8 cellular contexts compared by ENCODE assay signal in the genomic region with DNA sequence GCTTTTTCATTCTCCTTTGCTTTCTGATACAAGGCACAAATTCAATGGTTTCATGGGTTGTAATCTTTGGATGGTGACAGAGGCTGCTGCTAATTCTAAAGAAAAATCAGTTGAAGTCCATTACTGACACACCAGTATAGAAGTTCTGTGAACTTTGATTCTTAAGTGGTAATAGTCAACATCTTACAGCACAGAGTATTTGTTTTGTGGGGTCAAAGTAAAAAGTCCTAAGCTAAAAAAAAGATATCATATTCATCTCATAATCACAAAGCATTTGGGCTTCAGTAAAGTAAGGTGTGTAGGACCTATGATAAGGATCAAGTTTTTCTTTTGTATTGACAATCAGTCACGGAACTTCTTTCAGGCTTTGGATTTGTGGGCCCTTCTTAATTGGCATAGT. TPM values are rescaled to one million over a fixed set of nuclear protein-coding genes. Genes with fewer than 3 reads are reported as not detected.
DNase-seq lines count a peak whose midpoint lies in the region; ATAC-seq and TF ChIP-seq lines count a peak whose summit lies in the region.

No MANE protein-coding gene starts in this region.

- peaks cover 46 to 52% (median 51%) of the 10 kb centered on the region in 3 donors for H3K4me1 Mint-ChIP-seq in IgD-negative memory B cell
- H3K4me1 Mint-ChIP-seq in central memory CD8-positive, alpha-beta T cell = peaks cover 42% of the 10 kb centered on the region
- peaks cover 42 to 43% of the 10 kb centered on the region in 2 donors for H3K4me1 Mint-ChIP-seq in natural killer cell treated with Interleukin-12 subunit alpha and Interleukin-12 subunit beta and Interleukin-15 and Interleukin-18, amount 100 ng/mL, for 72 hours (ENCODE audit: low read depth in 2 of 2)

- DNase-seq in AG04450 (ENCODE audit: low read depth, low spot score) (no peak), NCI-H2196 treated with DMSO at 0.1 percent for 48 hours (lab: John Stamatoyannopoulos, UW; ENCODE audit: unreplicated experiment) (no peak)
- DNase-seq in central memory CD8-positive, alpha-beta T cell (ENCODE audit: low spot score in 2 of 2) = no peak
- no peak for DNase-seq in natural killer cell treated with Interleukin-12 subunit alpha and Interleukin-12 subunit beta and Interleukin-15 and Interleukin-18, amount 100 ng/mL, for 72 hours (ENCODE audit: low spot score)
- no peak for DNase-seq in stimulated activated CD4-positive, alpha-beta T cell treated with anti-CD3 and anti-CD28 coated beads, Interleukin-4, amount 100 ng/mL, for 24 hours
- no peak for DNase-seq in stimulated activated CD4-positive, alpha-beta T cell treated with anti-CD3 and anti-CD28 coated beads, Interleukin-2, amount 100 ng/mL, for 48 hours

- no peaks in the 10 kb centered on the region for H3K9me3 Mint-ChIP-seq in IgD-negative memory B cell
- H3K9me3 Mint-ChIP-seq in central memory CD8-positive, alpha-beta T cell = no peaks in the 10 kb centered on the region
- no peaks in the 10 kb centered on the region for H3K9me3 Mint-ChIP-seq in natural killer cell treated with Interleukin-12 subunit alpha and Interleukin-12 subunit beta and Interleukin-15 and Interleukin-18, amount 100 ng/mL, for 72 hours

- H3K4me3 ChIP-seq in AG04450 (ENCODE audit: low read depth, low read length) = peak overlapping the region; percentile 89; the same call in 1 of the 2 replicates

- peaks cover 4% of the 10 kb centered on the region for H3K36me3 Mint-ChIP-seq in IgD-negative memory B cell
- H3K36me3 Mint-ChIP-seq in central memory CD8-positive, alpha-beta T cell (ENCODE audit: insufficient read depth) = peaks cover 21% of the 10 kb centered on the region
- peaks cover 16% of the 10 kb centered on the region for H3K36me3 Mint-ChIP-seq in natural killer cell treated with Interleukin-12 subunit alpha and Interleukin-12 subunit beta and Interleukin-15 and Interleukin-18, amount 100 ng/mL, for 72 hours

- H3K27me3 Mint-ChIP-seq in IgD-negative memory B cell = no peaks in the 10 kb centered on the region
- H3K27me3 Mint-ChIP-seq in central memory CD8-positive, alpha-beta T cell = no peaks in the 10 kb centered on the region
- no peaks in the 10 kb centered on the region for H3K27me3 Mint-ChIP-seq in natural killer cell treated with Interleukin-12 subunit alpha and Interleukin-12 subunit beta and Interleukin-15 and Interleukin-18, amount 100 ng/mL, for 72 hours

- no peaks in the 10 kb centered on the region for H3K27me3 ChIP-seq in AG04450 (ENCODE audit: control insufficient read depth, insufficient read depth, low read length)

- no peaks in the 10 kb centered on the region for H3K9me3 ChIP-seq in AG04450 (ENCODE audit: control insufficient read depth, insufficient read depth, low read length)

- H3K27ac ChIP-seq in AG04450 (ENCODE audit: low read depth, low read length) = no peak overlapping the region

- no peak for TF ChIP-seq CTCF in AG04450 (IDR thresholded peaks at IDR 0.05; ENCODE audit: low read depth, low read length)

- peak overlapping the region; percentile 89 to 98 (median 94) for H3K4me3 Mint-ChIP-seq in IgD-negative memory B cell
- peak overlapping the region; percentile 91 for H3K4me3 Mint-ChIP-seq in central memory CD8-positive, alpha-beta T cell
- peak overlapping the region; percentile 91 for H3K4me3 Mint-ChIP-seq in natural killer cell treated with Interleukin-12 subunit alpha and Interleukin-12 subunit beta and Interleukin-15 and Interleukin-18, amount 100 ng/mL, for 72 hours

- POLR2A ChIA-PET in AG04450 (lab: Yijun Ruan, JAX) = interaction anchor here (2.3 kb wide), 1 partner anchor 131 kb away, joined by 16 read pairs; the partner anchor contains the start of gene ATP2C1

- ATAC-seq in central memory CD8-positive, alpha-beta T cell (replicated peaks; ENCODE audit: extremely low read depth, poor library complexity, severe bottlenecking) = no peak
- no peak for ATAC-seq in natural killer cell treated with Interleukin-12 subunit alpha and Interleukin-12 subunit beta and Interleukin-15 and Interleukin-18, amount 100 ng/mL, for 72 hours
- ATAC-seq in HG02870 (IDR thresholded peaks at IDR 0.05; ENCODE audit: unreplicated experiment) = no peak

- H3K27ac Mint-ChIP-seq in IgD-negative memory B cell = peak overlapping the region in 2 of 3 donors; percentile 92 to 99
- peak overlapping the region; percentile 98 for H3K27ac Mint-ChIP-seq in central memory CD8-positive, alpha-beta T cell (ENCODE audit: low read depth)
- peak overlapping the region; percentile 84 to 93 for H3K27ac Mint-ChIP-seq in natural killer cell treated with Interleukin-12 subunit alpha and Interleukin-12 subunit beta and Interleukin-15 and Interleukin-18, amount 100 ng/mL, for 72 hours

- CTCF ChIA-PET in AG04450 (lab: Charles Lee) = interaction anchor here (0.6 to 2.4 kb wide), 5 partner anchors 9 to 278 kb away, joined by 3 to 9 read pairs (median 6); no protein-coding TSS in a partner anchor

RNA-seq across cellular contexts. Expression of gene ASTE1, which starts 1.1 kb away (rescaled TPM):
- 6.4 and 8.5 TPM in 2 replicates for polyA plus RNA-seq in AG04450 (2011; rRNA removed)
- polyA minus RNA-seq in AG04450 (2011; rRNA and poly(A)+ RNA removed) = 8.8 and 13.1 TPM in 2 replicates
- polyA plus RNA-seq in IgD-negative memory B cell = 20.1 TPM
- 10 to 100 TPM in 1 of 2 donors, 1 to 10 TPM in 1; 8.8 to 12.2 TPM for total RNA-seq in natural killer cell treated with Interleukin-12 subunit alpha and Interleukin-12 subunit beta and Interleukin-15 and Interleukin-18, amount 100 ng/mL, for 72 hours

RNA-seq across cellular contexts. Expression of gene NEK11, which starts 1.2 kb away (rescaled TPM):
- polyA plus RNA-seq in AG04450 (2011; rRNA removed) (3.2 and 4.0 TPM in 2 replicates), IgD-negative memory B cell (1.5 TPM)
- polyA minus RNA-seq in AG04450 (2011; rRNA and poly(A)+ RNA removed) = 2.0 and 2.3 TPM in 2 replicates
- total RNA-seq in natural killer cell treated with Interleukin-12 subunit alpha and Interleukin-12 subunit beta and Interleukin-15 and Interleukin-18, amount 100 ng/mL, for 72 hours = 1 to 10 TPM; 2.0 to 4.1 TPM
